ENCODE assay signal across 30 cellular contexts in the genomic region with DNA sequence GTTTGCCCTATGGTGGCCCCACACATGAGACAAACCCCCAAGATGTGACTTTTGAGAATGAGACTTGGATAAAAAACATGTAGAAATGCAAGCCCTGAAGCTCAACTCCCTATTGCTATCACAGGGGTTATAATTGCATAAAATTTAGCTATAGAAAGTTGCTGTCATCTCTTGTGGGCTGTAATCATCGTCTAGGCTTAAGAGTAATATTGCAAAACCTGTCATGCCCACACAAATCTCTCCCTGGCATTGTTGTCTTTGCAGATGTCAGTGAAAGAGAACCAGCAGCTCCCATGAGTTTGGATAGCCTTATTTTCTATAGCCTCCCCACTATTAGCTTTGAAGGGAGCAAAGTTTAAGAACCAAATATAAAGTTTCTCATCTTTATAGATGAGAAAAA. TPM values are rescaled to one million over a fixed set of nuclear protein-coding genes. Genes with fewer than 3 reads are reported as not detected.
"Had no signal": no experiment of that assay in that cellular context is flagged by ENCODE, and none has a peak within 500 bp of the region (broad histone marks: within the 10 kb centered on the region; RNA-seq: fewer than 3 reads in every experiment).

No MANE protein-coding gene starts in this region.

- H3K36me3 ChIP-seq: stomach, suprapubic skin, thoracic aorta, thyroid gland, tibial artery, tibial nerve, transverse colon, upper lobe of left lung, upper lobe of right lung, uterus, vagina had no signal

- H3K4me3 ChIP-seq: stomach, suprapubic skin, testis, thoracic aorta, thyroid gland, tibial artery, tibial nerve, transverse colon, upper lobe of left lung, upper lobe of right lung, uterus, vagina had no signal

- DNase-seq: stimulated activated CD4-positive, alpha-beta T cell treated with anti-CD3 and anti-CD28 coated beads, Interleukin-2, amount 100 ng/mL, for 48 hours; stimulated activated CD4-positive, alpha-beta T cell treated with anti-CD3 and anti-CD28 coated beads, Interleukin-4, amount 100 ng/mL, for 1 hour; stimulated activated CD4-positive, alpha-beta T cell treated with anti-CD3 and anti-CD28 coated beads, Interleukin-4, amount 100 ng/mL, for 24 hours; stimulated activated CD4-positive, alpha-beta T cell treated with anti-CD3 and anti-CD28 coated beads, Interleukin-4, amount 100 ng/mL, for 4 hours; stimulated activated CD8-positive, alpha-beta memory T cell treated with anti-CD3 and anti-CD28 coated beads, Interleukin-4, amount 100 ng/mL, for 48 hours; stimulated activated naive B cell treated with anti-CD40 and anti-IgM and Interleukin-4, amounts not matched to agents 10 μg/mL and 1 μg/mL and 100 μg/mL, for 72 hours; stimulated activated naive CD4-positive, alpha-beta T cell; stimulated activated naive CD4-positive, alpha-beta T cell treated with Interleukin-2 at 50 U/mL for 16 hours; stimulated activated naive CD8-positive, alpha-beta T cell treated with anti-CD3 and anti-CD28 coated beads, Interleukin-15, amount 100 ng/mL, for 72 hours; stimulated activated naive CD8-positive, alpha-beta T cell treated with anti-CD3 and anti-CD28 coated beads, Interleukin-15, Interleukin-2, amounts not matched to agents 100 U/mL and 50 U/mL, for 24 hours; stomach; testis; thyroid gland; tibial artery; transverse colon; trophoblast cell; upper lobe of left lung; upper lobe of right lung; uterus had no signal

- H3K4me1 ChIP-seq: stomach, suprapubic skin, testis, thyroid gland, tibial artery, tibial nerve, transverse colon, upper lobe of left lung, upper lobe of right lung, uterus, vagina had no signal

- FAIRE-seq: urothelium cell line had no signal

- H3K27me3 ChIP-seq: stomach, suprapubic skin, testis, thyroid gland, tibial artery, tibial nerve, transverse colon, upper lobe of left lung, upper lobe of right lung, uterus, vagina had no signal

- ATAC-seq: stimulated activated effector memory CD8-positive, alpha-beta T cell treated with anti-CD3 and anti-CD28 coated beads, Interleukin-12 subunit alpha, Interleukin-12 subunit beta, amount 100 ng/mL, for 72 hours; stimulated activated memory B cell treated with anti-CD40 and anti-IgM and Interleukin-4, amounts not matched to agents 10 μg/mL and 1 μg/mL and 100 μg/mL, for 72 hours; stimulated activated naive B cell treated with anti-CD40 and anti-IgM and Interleukin-4, amounts not matched to agents 10 μg/mL and 1 μg/mL and 100 μg/mL, for 72 hours; stimulated activated naive CD8-positive, alpha-beta T cell treated with anti-CD3 and anti-CD28 coated beads, Interleukin-15, amount 100 ng/mL, for 72 hours; stimulated activated naive CD8-positive, alpha-beta T cell treated with anti-CD3 and anti-CD28 coated beads, Interleukin-15, Interleukin-2, amounts not matched to agents 100 U/mL and 50 U/mL, for 24 hours; upper lobe of right lung had no signal

- H3K27ac ChIP-seq: stomach, suprapubic skin, testis, thoracic aorta, thyroid gland, tibial artery, tibial nerve, transverse colon, upper lobe of left lung, upper lobe of right lung, uterus, vagina had no signal

- H3K9me3 ChIP-seq: stomach, suprapubic skin, testis, thoracic aorta, thyroid gland, tibial artery, tibial nerve, transverse colon, upper lobe of left lung, upper lobe of right lung, uterus, vagina had no signal

RNA-seq across cellular contexts. Expression of a gene that starts 14.6 kb away (rescaled TPM):
- total RNA-seq: thoracic aorta, vagina had no signal

RNA-seq across cellular contexts. Expression of a gene that starts 17.3 kb away (rescaled TPM):
- total RNA-seq: subcutaneous adipose tissue, suprapubic skin, temporal lobe, testis, thoracic aorta, thyroid gland, tibial nerve, transverse colon, upper lobe of right lung, ureter, urinary bladder, uterus, vagina had no signal
- polyA plus RNA-seq: stomach, urinary bladder had no signal
